16 cellular contexts compared by ENCODE assay signal in the genomic region with DNA sequence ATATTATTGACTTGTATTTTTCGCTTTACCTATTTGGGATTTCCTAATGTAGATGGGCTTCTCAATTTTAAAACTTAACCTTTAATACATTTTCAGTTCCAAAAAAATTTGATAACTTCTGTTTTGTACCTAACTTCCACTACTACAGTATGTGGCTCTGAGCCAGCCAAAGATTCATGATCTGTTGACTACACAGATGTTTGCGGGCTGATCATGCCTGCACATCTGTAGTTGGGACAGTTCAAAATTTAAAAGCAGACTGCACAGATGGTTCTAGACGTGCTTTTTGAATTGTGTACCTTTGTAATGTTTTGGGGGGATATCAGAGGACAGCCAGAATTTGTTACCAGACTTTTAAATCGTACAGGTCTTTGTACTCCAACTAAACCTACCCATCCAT. TPM values are rescaled to one million over a fixed set of nuclear protein-coding genes. Genes with fewer than 3 reads are reported as not detected.
"Had no signal": no experiment of that assay in that cellular context is flagged by ENCODE, and none has a peak within 500 bp of the region (broad histone marks: within the 10 kb centered on the region; RNA-seq: fewer than 3 reads in every experiment).

No MANE protein-coding gene starts in this region.

- H3K9me3 ChIP-seq: thoracic aorta had no signal

- H3K27me3 ChIP-seq: brain microvascular endothelial cell, heart right ventricle had no signal

- H3K36me3 ChIP-seq: thoracic aorta had no signal

- DNase-seq: activated CD4-positive, alpha-beta T cell treated with anti-CD3 and anti-CD28 coated beads, Interleukin-2, amount 10 ng/mL, durations not matched to agents 7 days and 5 days; activated CD8-positive, alpha-beta memory T cell treated with anti-CD3 and anti-CD28 coated beads for 24 hours; activated naive CD8-positive, alpha-beta T cell treated with anti-CD3 and anti-CD28 coated beads for 36 hours; amygdala; cerebellar nuclear complex; effector CD8-positive, alpha-beta T cell; heart right ventricle; left colon; SW 1271 had no signal

- FAIRE-seq: frontal cortex had no signal

- ATAC-seq: left colon; stimulated activated effector memory CD8-positive, alpha-beta T cell treated with anti-CD3 and anti-CD28 coated beads, Interleukin-12 subunit alpha, Interleukin-12 subunit beta, amount 100 ng/mL, for 72 hours had no signal

- H3K27ac ChIP-seq: brain microvascular endothelial cell had no signal

- H3K4me3 ChIP-seq: heart right ventricle, thoracic aorta had no signal

RNA-seq across cellular contexts. Expression of a gene that starts 48.4 kb away (rescaled TPM):
- total RNA-seq: lung microvascular endothelial cell, osteoblast, pulmonary artery endothelial cell had no signal
